In the genomic region with DNA sequence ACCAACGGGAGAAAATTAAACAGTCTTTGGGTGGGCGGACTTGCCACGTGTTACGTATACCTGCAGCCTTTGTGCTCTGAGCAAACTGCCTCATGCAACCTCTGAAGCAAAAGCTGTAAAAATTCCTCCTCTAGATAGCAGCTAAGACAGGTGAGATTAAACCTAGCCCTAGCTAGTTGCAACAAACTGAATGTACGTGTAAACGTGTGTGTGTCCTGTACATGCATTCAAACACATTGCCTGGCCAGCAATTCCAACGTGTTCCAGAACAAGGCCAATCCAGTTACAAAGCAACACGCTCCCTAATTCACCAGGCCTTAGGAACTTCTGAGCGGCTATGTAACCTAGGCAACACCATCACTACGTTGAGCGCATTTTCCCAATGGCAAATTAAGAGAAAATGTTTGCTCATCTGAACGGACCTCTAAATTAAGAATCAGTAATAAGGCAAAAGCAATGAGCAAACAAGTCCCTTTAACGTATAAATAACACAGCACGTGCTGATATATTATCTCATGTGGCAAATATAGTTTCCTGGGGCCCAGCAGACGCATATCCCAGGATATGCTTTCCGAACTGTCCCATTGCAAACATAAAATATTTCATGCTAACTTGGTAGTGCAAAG, we compare ENCODE assay signal across 8 cellular contexts. TPM values are rescaled to one million over a fixed set of nuclear protein-coding genes. Genes with fewer than 3 reads are reported as not detected.
DNase-seq lines count a peak whose midpoint lies in the region; ATAC-seq, FAIRE-seq and TF ChIP-seq lines count a peak whose summit lies in the region.

No MANE protein-coding gene starts in this region.

- intact Hi-C loops in HepG2 (cut with micrococcal nuclease; ENCODE audit: unreplicated experiment): loop anchor here (10.0 kb wide), 1 partner anchor 382 kb away; a partner anchor contains a TSS

- peak; percentile 81 for FAIRE-seq in HepG2 (lab: Jason Lieb, UNC)

- H3K4me2 ChIP-seq in HepG2 (ENCODE audit: low read depth, low read length): peak overlapping the region; percentile 87

- 4% methylated on average over 14 of the region's 16 CpGs for WGBS in HepG2 (ENCODE audit: low lambda C conversion rate)

- POLR2A ChIA-PET in RWPE1 (lab: Yijun Ruan, JAX; ENCODE audit: low non-redundant PET) (no interaction called here), HepG2 (lab: Yijun Ruan, JAX) (no interaction called here)

- H3K9me3 ChIP-seq in HepG2 (ENCODE audit: low read length) (no peaks in the 10 kb centered on the region), stomach smooth muscle (ENCODE audit: control insufficient read depth in 2 of 2, low read length in 2 of 2) (no peaks in the 10 kb centered on the region)

- TF ChIP-seq CTCF in RWPE1 (conservative IDR thresholded peaks at IDR 0.05; ENCODE audit: low read depth) (no peak), coronary artery (IDR thresholded peaks at IDR 0.05) (no peak), HepG2 (CRISPR knock-in tag; IDR thresholded peaks at IDR 0.05) (no peak)

- ATAC-seq in HG03066 (IDR thresholded peaks at IDR 0.05; ENCODE audit: low read depth, unreplicated experiment): peak; percentile 15
- peak; percentile 72 for ATAC-seq in HepG2

- DNase-seq in activated T-cell treated with anti-CD3 and anti-CD28 coated beads, Interleukin-2, amount 50 U/mL, for 1 hour: peak; percentile 22
- DNase-seq in activated T-cell treated with anti-CD3 and anti-CD28 coated beads for 4 hours (no peak), RWPE1 (ENCODE audit: low spot score) (peak; percentile 31), coronary artery (ENCODE audit: low spot score) (no peak), HepG2 (ENCODE audit: low spot score) (peak; percentile 52), middle frontal gyrus (ENCODE audit: extremely low spot score, low spot score) (no peak)

- H3K4me3 ChIP-seq in coronary artery: peak overlapping the region; percentile 96
- H3K4me3 ChIP-seq in HepG2 (replicated peaks in 1 of 3; ENCODE audit: insufficient read depth in 1 of 3, low read depth in 2 of 3, low read length in 3 of 3): peak overlapping the region; percentile 80 to 96 (median 93)
- peak overlapping the region; percentile 92 to 96 for H3K4me3 ChIP-seq in stomach smooth muscle (ENCODE audit: low read length in 2 of 2)

- peak overlapping the region; percentile 20 for H2AFZ ChIP-seq in HepG2 (ENCODE audit: low read length)

- H3K79me2 ChIP-seq in HepG2 (ENCODE audit: insufficient read depth, low read length): peaks cover 38% of the 10 kb centered on the region

- in situ Hi-C loops in HepG2 (cut with HindIII; ENCODE audit: extremely low pct_ligation_motif_present, low pct_unique_long_range_greater_than_20kb): loop anchor here (10.0 kb wide), 1 partner anchor 482 kb away; no protein-coding TSS in a partner anchor

- TF ChIP-seq EP300 in HepG2 (IDR thresholded peaks at IDR 0.05; ENCODE audit: low read depth in 2 of 2, low read length in 2 of 2): no peak
- TF ChIP-seq EP300 in HepG2 (CRISPR knock-in tag; IDR thresholded peaks at IDR 0.05; ENCODE audit: borderline replicate concordance): no peak

- H3K36me3 ChIP-seq in HepG2 (replicated peaks in 1 of 2; ENCODE audit: control insufficient read depth in 1 of 2, insufficient read depth in 2 of 2, low read length in 2 of 2): peaks cover 4 to 36% of the 10 kb centered on the region in 2 experiments; a peak in 4 of 5 replicates
- peaks cover 12 to 25% of the 10 kb centered on the region in 2 donors for H3K36me3 ChIP-seq in stomach smooth muscle (ENCODE audit: control insufficient read depth in 2 of 2, insufficient read depth in 2 of 2, low read length in 2 of 2)

- TF ChIP-seq RAD21 in HepG2 (CRISPR knock-in tag; IDR thresholded peaks at IDR 0.05): no peak

- H3K27me3 ChIP-seq in HepG2 (ENCODE audit: control insufficient read depth in 1 of 2, insufficient read depth in 2 of 2, low read length in 2 of 2): no peaks in the 10 kb centered on the region; a peak in 1 of 5 replicates
- H3K27me3 ChIP-seq in stomach smooth muscle (ENCODE audit: control insufficient read depth in 1 of 2, insufficient read depth in 2 of 2, low read length in 2 of 2): no peaks in the 10 kb centered on the region

- H3K9ac ChIP-seq in HepG2 (ENCODE audit: insufficient read depth, low read depth, low read length) (peak overlapping the region; percentile 78), stomach smooth muscle (ENCODE audit: low read length in 2 of 2) (peak overlapping the region; percentile 88 to 95)

- CTCF ChIA-PET in RWPE1 (lab: Yijun Ruan, JAX): no interaction called here
- CTCF ChIA-PET in HepG2 (lab: Yijun Ruan, JAX; ENCODE audit: low intra/inter-chr PET ratio, low total read pairs): no interaction called here

- BruUV-seq in HepG2 (replicated peaks; lab: Mats Ljungman, UMichigan): no TSS peak

- H3K4me1 ChIP-seq in HepG2 (ENCODE audit: insufficient read depth, low read length) (peaks cover 40% of the 10 kb centered on the region), stomach smooth muscle (ENCODE audit: control insufficient read depth, insufficient read depth, low read length) (peaks cover 9% of the 10 kb centered on the region)

- TF ChIP-seq POLR2A in HepG2 (IDR thresholded peaks at IDR 0.05; ENCODE audit: insufficient read depth in 1 of 2, low read depth in 2 of 2, low read length in 2 of 2): no peak; a peak in 1 of 4 replicates

- H3K27ac ChIP-seq in RWPE1 (peak overlapping the region; percentile 84), coronary artery (peak overlapping the region; percentile 89 to 94), HepG2 (ENCODE audit: extremely low read length, insufficient read depth, low read length) (peak overlapping the region; percentile 81), stomach smooth muscle (ENCODE audit: low read length) (peak overlapping the region; percentile 80)

- H4K20me1 ChIP-seq in HepG2 (ENCODE audit: insufficient read depth, low read length): no peaks in the 10 kb centered on the region

RNA-seq across cellular contexts. Expression of a gene that starts 0.8 kb away (rescaled TPM):
- total RNA-seq in HepG2 (2016; rRNA removed; fragmentation: Illumina TruSeq; extraction: Trizol): 63.4 and 73.3 TPM in 2 replicates
- 10.1 and 10.4 TPM in 2 replicates for total RNA-seq in HepG2 (2016; cell fraction: cytosol; rRNA removed; fragmentation: Illumina TruSeq; extraction: Trizol; ENCODE audit: low read depth)
- total RNA-seq in HepG2 (2016; cell fraction: insoluble cytoplasmic fraction; rRNA removed; fragmentation: Illumina TruSeq; extraction: Trizol): 59.6 and 76.4 TPM in 2 replicates
- 22.4 and 23.0 TPM in 2 replicates for total RNA-seq in HepG2 (2016; cell fraction: membrane; rRNA removed; fragmentation: Illumina TruSeq; extraction: Trizol)
- total RNA-seq in HepG2 (2016; cell fraction: nucleus; rRNA removed; fragmentation: Illumina TruSeq; extraction: Trizol): 24.7 and 25.4 TPM in 2 replicates
- 14.1 and 15.4 TPM in 2 replicates for polyA plus RNA-seq in HepG2 (2011; rRNA removed)
- 10.2 and 11.5 TPM in 2 replicates for polyA plus RNA-seq in HepG2 (2011; cell fraction: cytosol; rRNA removed)
- 10.6 and 15.9 TPM in 2 replicates for polyA plus RNA-seq in HepG2 (2011; cell fraction: nucleus; rRNA removed)
- 34.3 and 39.6 TPM in 2 replicates for polyA plus RNA-seq in HepG2 (2012)
- polyA plus RNA-seq in HepG2 (2016; cell fraction: cytosol; fragmentation: Illumina TruSeq; extraction: Trizol; ENCODE audit: low read depth): 8.0 TPM in 2 replicates
- polyA plus RNA-seq in HepG2 (2016; cell fraction: insoluble cytoplasmic fraction; fragmentation: Illumina TruSeq; extraction: Trizol; ENCODE audit: low read depth): 92.0 and 102 TPM in 2 replicates
- 15.5 and 16.2 TPM in 2 replicates for polyA plus RNA-seq in HepG2 (2016; cell fraction: membrane; fragmentation: Illumina TruSeq; extraction: Trizol; ENCODE audit: low read depth)
- 55.4 and 64.1 TPM in 2 replicates for polyA plus RNA-seq in HepG2 (2016; cell fraction: nucleus; fragmentation: Illumina TruSeq; extraction: Trizol; ENCODE audit: insufficient read depth, low read depth)
- polyA minus RNA-seq in HepG2 (2011; rRNA and poly(A)+ RNA removed; ENCODE audit: low replicate concordance): 1.6 and 2.3 TPM in 2 replicates
- 6.8 and 9.3 TPM in 2 replicates for polyA minus RNA-seq in HepG2 (2011; cell fraction: cytosol; rRNA and poly(A)+ RNA removed)
- polyA minus RNA-seq in HepG2 (2011; cell fraction: nucleus; rRNA and poly(A)+ RNA removed): 11.7 and 14.8 TPM in 2 replicates

RNA-seq across cellular contexts. Expression of a gene that starts 46.4 kb away (rescaled TPM):
- total RNA-seq in HepG2 (2016; rRNA removed; fragmentation: Illumina TruSeq; extraction: Trizol): 15.5 and 21.8 TPM in 2 replicates
- total RNA-seq in HepG2 (2016; cell fraction: cytosol; rRNA removed; fragmentation: Illumina TruSeq; extraction: Trizol; ENCODE audit: low read depth): 3.0 and 4.9 TPM in 2 replicates
- 14.7 and 18.4 TPM in 2 replicates for total RNA-seq in HepG2 (2016; cell fraction: insoluble cytoplasmic fraction; rRNA removed; fragmentation: Illumina TruSeq; extraction: Trizol)
- 10.4 and 11.2 TPM in 2 replicates for total RNA-seq in HepG2 (2016; cell fraction: membrane; rRNA removed; fragmentation: Illumina TruSeq; extraction: Trizol)
- 22.6 and 22.8 TPM in 2 replicates for total RNA-seq in HepG2 (2016; cell fraction: nucleus; rRNA removed; fragmentation: Illumina TruSeq; extraction: Trizol)
- polyA plus RNA-seq in HepG2 (2011; rRNA removed): 21.0 and 24.0 TPM in 2 replicates
- polyA plus RNA-seq in HepG2 (2011; cell fraction: cytosol; rRNA removed): 15.3 and 25.0 TPM in 2 replicates
- 13.4 and 17.1 TPM in 2 replicates for polyA plus RNA-seq in HepG2 (2011; cell fraction: nucleus; rRNA removed)
- 38.7 and 42.8 TPM in 2 replicates for polyA plus RNA-seq in HepG2 (2012)
- 0.37 and 0.41 TPM in 2 replicates for polyA plus RNA-seq in HepG2 (2016; cell fraction: cytosol; fragmentation: Illumina TruSeq; extraction: Trizol; ENCODE audit: low read depth)
- 12.9 and 13.3 TPM in 2 replicates for polyA plus RNA-seq in HepG2 (2016; cell fraction: insoluble cytoplasmic fraction; fragmentation: Illumina TruSeq; extraction: Trizol; ENCODE audit: low read depth)
- 2.1 TPM in 2 replicates for polyA plus RNA-seq in HepG2 (2016; cell fraction: membrane; fragmentation: Illumina TruSeq; extraction: Trizol; ENCODE audit: low read depth)
- 11.3 and 12.9 TPM in 2 replicates for polyA plus RNA-seq in HepG2 (2016; cell fraction: nucleus; fragmentation: Illumina TruSeq; extraction: Trizol; ENCODE audit: insufficient read depth, low read depth)
- 1.8 and 45.2 TPM in 2 replicates for polyA minus RNA-seq in HepG2 (2011; rRNA and poly(A)+ RNA removed; ENCODE audit: low replicate concordance)
- 33.4 and 50.0 TPM in 2 replicates for polyA minus RNA-seq in HepG2 (2011; cell fraction: cytosol; rRNA and poly(A)+ RNA removed)
- polyA minus RNA-seq in HepG2 (2011; cell fraction: nucleus; rRNA and poly(A)+ RNA removed): 74.3 and 82.9 TPM in 2 replicates

RNA-seq across cellular contexts. Expression of a gene that starts 50.3 kb away (rescaled TPM):
- total RNA-seq in HepG2 (2016; rRNA removed; fragmentation: Illumina TruSeq; extraction: Trizol): 13.5 and 14.7 TPM in 2 replicates
- total RNA-seq in HepG2 (2016; cell fraction: cytosol; rRNA removed; fragmentation: Illumina TruSeq; extraction: Trizol; ENCODE audit: low read depth): 1.3 and 2.5 TPM in 2 replicates
- total RNA-seq in HepG2 (2016; cell fraction: insoluble cytoplasmic fraction; rRNA removed; fragmentation: Illumina TruSeq; extraction: Trizol): 13.3 and 15.5 TPM in 2 replicates
- total RNA-seq in HepG2 (2016; cell fraction: membrane; rRNA removed; fragmentation: Illumina TruSeq; extraction: Trizol): 5.0 and 6.4 TPM in 2 replicates
- 9.4 and 10.2 TPM in 2 replicates for total RNA-seq in HepG2 (2016; cell fraction: nucleus; rRNA removed; fragmentation: Illumina TruSeq; extraction: Trizol)
- 15.3 and 17.8 TPM in 2 replicates for polyA plus RNA-seq in HepG2 (2011; rRNA removed)
- 8.7 and 14.2 TPM in 2 replicates for polyA plus RNA-seq in HepG2 (2011; cell fraction: cytosol; rRNA removed)
- polyA plus RNA-seq in HepG2 (2011; cell fraction: nucleus; rRNA removed): 16.8 and 22.3 TPM in 2 replicates
- 14.6 and 17.9 TPM in 2 replicates for polyA plus RNA-seq in HepG2 (2012)
- polyA plus RNA-seq in HepG2 (2016; cell fraction: cytosol; fragmentation: Illumina TruSeq; extraction: Trizol; ENCODE audit: low read depth): 1.8 and 2.1 TPM in 2 replicates
- 12.4 and 13.8 TPM in 2 replicates for polyA plus RNA-seq in HepG2 (2016; cell fraction: insoluble cytoplasmic fraction; fragmentation: Illumina TruSeq; extraction: Trizol; ENCODE audit: low read depth)
- 2.8 and 4.3 TPM in 2 replicates for polyA plus RNA-seq in HepG2 (2016; cell fraction: membrane; fragmentation: Illumina TruSeq; extraction: Trizol; ENCODE audit: low read depth)
- 14.5 and 18.5 TPM in 2 replicates for polyA plus RNA-seq in HepG2 (2016; cell fraction: nucleus; fragmentation: Illumina TruSeq; extraction: Trizol; ENCODE audit: insufficient read depth, low read depth)
- 1.8 and 8.8 TPM in 2 replicates for polyA minus RNA-seq in HepG2 (2011; rRNA and poly(A)+ RNA removed; ENCODE audit: low replicate concordance)
- polyA minus RNA-seq in HepG2 (2011; cell fraction: cytosol; rRNA and poly(A)+ RNA removed): 8.0 and 13.9 TPM in 2 replicates
- polyA minus RNA-seq in HepG2 (2011; cell fraction: nucleus; rRNA and poly(A)+ RNA removed): 19.4 and 23.9 TPM in 2 replicates

RNA-seq across cellular contexts. Expression of a gene that starts 50.7 kb away (rescaled TPM):
- 10.4 and 16.7 TPM in 2 replicates for total RNA-seq in HepG2 (2016; rRNA removed; fragmentation: Illumina TruSeq; extraction: Trizol)
- 1.1 and 1.7 TPM in 2 replicates for total RNA-seq in HepG2 (2016; cell fraction: cytosol; rRNA removed; fragmentation: Illumina TruSeq; extraction: Trizol; ENCODE audit: low read depth)
- total RNA-seq in HepG2 (2016; cell fraction: insoluble cytoplasmic fraction; rRNA removed; fragmentation: Illumina TruSeq; extraction: Trizol): 10.1 and 15.4 TPM in 2 replicates
- 6.0 and 7.4 TPM in 2 replicates for total RNA-seq in HepG2 (2016; cell fraction: membrane; rRNA removed; fragmentation: Illumina TruSeq; extraction: Trizol)
- 7.4 and 8.1 TPM in 2 replicates for total RNA-seq in HepG2 (2016; cell fraction: nucleus; rRNA removed; fragmentation: Illumina TruSeq; extraction: Trizol)
- polyA plus RNA-seq in HepG2 (2011; rRNA removed): 5.4 and 8.5 TPM in 2 replicates
- polyA plus RNA-seq in HepG2 (2011; cell fraction: cytosol; rRNA removed): 2.6 and 3.0 TPM in 2 replicates
- 1.3 and 2.1 TPM in 2 replicates for polyA plus RNA-seq in HepG2 (2011; cell fraction: nucleus; rRNA removed)
- 3.0 and 5.0 TPM in 2 replicates for polyA plus RNA-seq in HepG2 (2012)
- 0.98 and 1.2 TPM in 2 replicates for polyA plus RNA-seq in HepG2 (2016; cell fraction: cytosol; fragmentation: Illumina TruSeq; extraction: Trizol; ENCODE audit: low read depth)
- 22.6 and 22.9 TPM in 2 replicates for polyA plus RNA-seq in HepG2 (2016; cell fraction: insoluble cytoplasmic fraction; fragmentation: Illumina TruSeq; extraction: Trizol; ENCODE audit: low read depth)
- polyA plus RNA-seq in HepG2 (2016; cell fraction: membrane; fragmentation: Illumina TruSeq; extraction: Trizol; ENCODE audit: low read depth): 5.1 and 5.5 TPM in 2 replicates
- 10.1 and 10.7 TPM in 2 replicates for polyA plus RNA-seq in HepG2 (2016; cell fraction: nucleus; fragmentation: Illumina TruSeq; extraction: Trizol; ENCODE audit: insufficient read depth, low read depth)
- 1.7 TPM in 2 replicates for polyA minus RNA-seq in HepG2 (2011; rRNA and poly(A)+ RNA removed; ENCODE audit: low replicate concordance)
- 2.9 and 3.5 TPM in 2 replicates for polyA minus RNA-seq in HepG2 (2011; cell fraction: cytosol; rRNA and poly(A)+ RNA removed)
- 3.0 and 4.0 TPM in 2 replicates for polyA minus RNA-seq in HepG2 (2011; cell fraction: nucleus; rRNA and poly(A)+ RNA removed)

Comparison
In these comparisons a context has a peak if more than half of its experiments do, and no peak if none do; other contexts are left out.
1. DNase-seq: peak in activated T-cell treated with anti-CD3 and anti-CD28 coated beads, Interleukin-2, amount 50 U/mL, for 1 hour (single experiment), RWPE1 (single experiment) and HepG2 (single experiment); none in activated T-cell treated with anti-CD3 and anti-CD28 coated beads for 4 hours (single experiment), coronary artery (single experiment) and middle frontal gyrus (single experiment).
2. Peak in every context shown above with its lines, with median percentiles within 50 percentile points of each other: H3K27ac ChIP-seq and H3K4me3 ChIP-seq.